In genomic region chr14:68516235-68516634, GRCh38 we compare ENCODE assay signal across 22 cellular contexts.
"Had no signal": no experiment of that assay in that cellular context is flagged by ENCODE, and none has a peak within 500 bp of the region (broad histone marks: within the 10 kb centered on the region; RNA-seq: fewer than 3 reads in every experiment).

No MANE protein-coding gene starts in this region.

- H3K4me3 ChIP-seq: colonic mucosa, gastrocnemius medialis, heart right ventricle, mucosa of descending colon, spleen, testis, tibial nerve had no signal

- H3K27me3 ChIP-seq: colonic mucosa, gastrocnemius medialis, heart right ventricle, spleen, testis, tibial nerve had no signal

- H3K4me3 Mint-ChIP-seq: naive thymus-derived CD8-positive, alpha-beta T cell; neural crest cell; stimulated activated memory B cell treated with anti-CD40 and anti-IgM and Interleukin-4, amounts not matched to agents 10 μg/mL and 1 μg/mL and 100 μg/mL, for 72 hours; stimulated activated naive CD8-positive, alpha-beta T cell treated with anti-CD3 and anti-CD28 coated beads, Interleukin-15, Interleukin-2, amounts not matched to agents 100 ng/mL and 50 ng/mL, for 24 hours had no signal

- ATAC-seq: gastrocnemius medialis; heart right ventricle; left cardiac atrium; mucosa of descending colon; naive thymus-derived CD8-positive, alpha-beta T cell; sciatic nerve; stimulated activated memory B cell treated with anti-CD40 and anti-IgM and Interleukin-4, amounts not matched to agents 10 μg/mL and 1 μg/mL and 100 μg/mL, for 72 hours had no signal

- H3K36me3 Mint-ChIP-seq: naive thymus-derived CD8-positive, alpha-beta T cell; stimulated activated memory B cell treated with anti-CD40 and anti-IgM and Interleukin-4, amounts not matched to agents 10 μg/mL and 1 μg/mL and 100 μg/mL, for 72 hours had no signal

- DNase-seq: colonic mucosa; dermis blood vessel endothelial cell; erythroblast; gastrocnemius medialis; heart right ventricle; hypothalamus; islet precursor cell; left cardiac atrium; mucosa of descending colon; naive thymus-derived CD8-positive, alpha-beta T cell; posterior cingulate gyrus; spleen; stimulated activated CD4-positive, alpha-beta T cell treated with anti-CD3 and anti-CD28 coated beads, Interleukin-15, amount 100 ng/mL, for 24 hours; stimulated activated CD4-positive, alpha-beta T cell treated with anti-CD3 and anti-CD28 coated beads, Interleukin-1b, Interleukin-23, amount 100 ng/mL, for 48 hours; stimulated activated CD4-positive, alpha-beta T cell treated with anti-CD3 and anti-CD28 coated beads, Interleukin-4, amount 100 ng/mL, for 24 hours; testis had no signal

- H3K27ac ChIP-seq: colonic mucosa, gastrocnemius medialis, spleen, testis had no signal

- H3K27me3 Mint-ChIP-seq: naive thymus-derived CD8-positive, alpha-beta T cell; stimulated activated memory B cell treated with anti-CD40 and anti-IgM and Interleukin-4, amounts not matched to agents 10 μg/mL and 1 μg/mL and 100 μg/mL, for 72 hours; stimulated activated naive CD8-positive, alpha-beta T cell treated with anti-CD3 and anti-CD28 coated beads, Interleukin-15, Interleukin-2, amounts not matched to agents 100 ng/mL and 50 ng/mL, for 24 hours had no signal

- FAIRE-seq: endothelial cell of umbilical vein had no signal

- H3K36me3 ChIP-seq: colonic mucosa, gastrocnemius medialis, heart right ventricle, spleen, tibial nerve had no signal

- H3K27ac Mint-ChIP-seq: stimulated activated naive CD8-positive, alpha-beta T cell treated with anti-CD3 and anti-CD28 coated beads, Interleukin-15, Interleukin-2, amounts not matched to agents 100 ng/mL and 50 ng/mL, for 24 hours had no signal

- H3K9me3 ChIP-seq: colonic mucosa, gastrocnemius medialis, heart right ventricle, mucosa of descending colon, spleen, testis, tibial nerve had no signal

- H3K9me3 Mint-ChIP-seq: naive thymus-derived CD8-positive, alpha-beta T cell; neural crest cell; stimulated activated memory B cell treated with anti-CD40 and anti-IgM and Interleukin-4, amounts not matched to agents 10 μg/mL and 1 μg/mL and 100 μg/mL, for 72 hours; stimulated activated naive CD8-positive, alpha-beta T cell treated with anti-CD3 and anti-CD28 coated beads, Interleukin-15, Interleukin-2, amounts not matched to agents 100 ng/mL and 50 ng/mL, for 24 hours had no signal
